ENCODE assay signal across 8 cellular contexts in the genomic region with DNA sequence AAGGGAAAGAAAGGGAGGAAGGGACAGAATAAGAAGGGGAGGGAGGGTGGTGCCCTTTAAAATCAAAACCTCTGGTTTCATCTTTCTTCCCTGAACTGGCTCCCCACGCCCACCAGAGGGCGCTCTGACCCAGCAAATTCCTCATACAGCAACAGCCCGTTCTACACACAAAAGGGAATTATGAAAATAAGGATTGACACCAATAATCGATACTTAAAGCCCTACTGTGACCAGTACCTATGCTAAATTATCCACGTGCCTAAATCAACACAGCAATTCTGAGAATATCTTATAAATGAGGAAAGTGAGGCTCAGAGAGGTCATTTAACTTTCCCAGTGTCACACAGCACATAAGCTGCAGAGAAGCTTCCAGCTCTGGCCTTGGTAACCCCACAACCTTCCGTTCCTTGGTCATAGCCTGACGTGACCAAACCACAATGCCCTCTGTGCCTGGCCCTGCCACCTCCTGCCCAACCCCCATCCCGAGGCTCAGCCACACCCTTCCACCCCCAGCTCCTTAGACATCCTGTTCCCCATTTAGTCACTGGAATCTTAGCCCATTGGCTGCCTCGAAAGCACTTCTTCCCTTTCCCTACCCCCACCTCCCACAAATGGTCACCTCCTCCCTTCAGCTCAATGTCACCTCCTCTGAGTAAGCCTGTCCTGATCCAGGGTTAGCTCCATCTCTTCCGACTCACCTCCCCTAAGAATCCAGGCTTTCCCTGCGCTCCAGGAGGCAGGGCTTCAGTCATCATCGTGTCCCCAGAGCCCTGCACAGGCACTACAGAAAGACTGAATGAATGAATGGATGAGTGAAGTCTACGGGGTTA. TPM values are rescaled to one million over a fixed set of nuclear protein-coding genes. Genes with fewer than 3 reads are reported as not detected.
A peak's percentile ranks its signal among the peaks of the same experiment; 100 is the strongest.
DNase-seq lines count a peak whose midpoint lies in the region; ATAC-seq and TF ChIP-seq lines count a peak whose summit lies in the region.

No MANE protein-coding gene starts in this region.

- peak overlapping the region; percentile 80 for H3K27ac Mint-ChIP-seq in activated CD4-positive, alpha-beta T cell treated with anti-CD3 and anti-CD28 coated beads, Interleukin-2, amount 10 ng/mL, durations not matched to agents 7 days and 5 days

- no peaks in the 10 kb centered on the region for H3K36me3 ChIP-seq in lung (ENCODE audit: control insufficient read depth in 2 of 2, insufficient read depth in 2 of 2, low read length in 2 of 2)

- DNase-seq in AG04450 (ENCODE audit: low read depth, low spot score) = no peak
- DNase-seq in GM19238 (ENCODE audit: insufficient read length, low spot score) = peak; percentile 59
- peak; percentile 30 for DNase-seq in NCI-H345 treated with DMSO at 0.1 percent for 48 hours (lab: John Stamatoyannopoulos, UW; ENCODE audit: unreplicated experiment)
- DNase-seq in activated CD4-positive, alpha-beta T cell treated with anti-CD3 and anti-CD28 coated beads, Interleukin-2, amount 10 ng/mL, durations not matched to agents 7 days and 5 days = peak; percentile 81
- peak; percentile 67 for DNase-seq in dedifferentiated amniotic fluid mesenchymal stem cell (ENCODE audit: extremely low spot score)
- peak; percentile 67 for DNase-seq in lung (ENCODE audit: low spot score)
- DNase-seq in stimulated activated CD8-positive, alpha-beta memory T cell treated with anti-CD3 and anti-CD28 coated beads, Interleukin-15, amount 100 ng/mL, for 48 hours (ENCODE audit: low read depth in 2 of 2) = peak; percentile 34 to 42

- 7 to 11% methylated on average over 13 of the region's 13 CpGs for WGBS in lung, 2 donors

- peaks cover 15% of the 10 kb centered on the region for H3K36me3 Mint-ChIP-seq in activated CD4-positive, alpha-beta T cell treated with anti-CD3 and anti-CD28 coated beads, Interleukin-2, amount 10 ng/mL, durations not matched to agents 7 days and 5 days (ENCODE audit: low read depth)

- peaks cover 40% of the 10 kb centered on the region for H3K4me1 Mint-ChIP-seq in activated CD4-positive, alpha-beta T cell treated with anti-CD3 and anti-CD28 coated beads, Interleukin-2, amount 10 ng/mL, durations not matched to agents 7 days and 5 days

- ATAC-seq in lung (ENCODE audit: insufficient read depth, low FRiP score) (peak; percentile 67), GM18520 (IDR thresholded peaks at IDR 0.05; ENCODE audit: unreplicated experiment) (no peak)

- no peak overlapping the region for H3K4me3 Mint-ChIP-seq in activated CD4-positive, alpha-beta T cell treated with anti-CD3 and anti-CD28 coated beads, Interleukin-2, amount 10 ng/mL, durations not matched to agents 7 days and 5 days

- peaks cover 2% of the 10 kb centered on the region for H3K27me3 Mint-ChIP-seq in activated CD4-positive, alpha-beta T cell treated with anti-CD3 and anti-CD28 coated beads, Interleukin-2, amount 10 ng/mL, durations not matched to agents 7 days and 5 days

- H3K9me3 ChIP-seq in AG04450 (ENCODE audit: control insufficient read depth, insufficient read depth, low read length) = no peaks in the 10 kb centered on the region
- no peaks in the 10 kb centered on the region for H3K9me3 ChIP-seq in lung (ENCODE audit: control insufficient read depth in 2 of 2, insufficient read depth in 1 of 2, low read length in 1 of 2)

- no peak overlapping the region for H3K27ac ChIP-seq in AG04450 (ENCODE audit: low read depth, low read length)
- H3K27ac ChIP-seq in lung (ENCODE audit: low read depth in 1 of 2, low read length in 1 of 2) = peak overlapping the region in 1 of 2 donors; percentile 37

- H3K9me3 Mint-ChIP-seq in activated CD4-positive, alpha-beta T cell treated with anti-CD3 and anti-CD28 coated beads, Interleukin-2, amount 10 ng/mL, durations not matched to agents 7 days and 5 days = peaks cover 11% of the 10 kb centered on the region

- CTCF ChIA-PET in AG04450 (lab: Charles Lee) = interaction anchor here (0.6 to 4.0 kb wide), 17 partner anchors 8 to 1213 kb away, joined by 3 to 62 read pairs (median 4); partner anchors contain the start of gene DACT3
- CTCF ChIA-PET in activated CD4-positive, alpha-beta T cell treated with anti-CD3 and anti-CD28 coated beads, Interleukin-2, amount 10 ng/mL, durations not matched to agents 7 days and 5 days (lab: Charles Lee) = interaction anchor here (0.5 to 3.7 kb wide), 15 partner anchors 8 to 224 kb away, joined by 3 to 22 read pairs (median 6); partner anchors contain the start of genes CALM3 and DACT3

- H3K4me1 ChIP-seq in lung (ENCODE audit: control insufficient read depth in 2 of 2, insufficient read depth in 2 of 2, low read length in 2 of 2) = no peaks in the 10 kb centered on the region

- POLR2A ChIA-PET in AG04450 (lab: Yijun Ruan, JAX) = interaction anchor here (0.8 to 1.3 kb wide), 2 partner anchors 71 to 131 kb away, joined by 3 to 4 read pairs; partner anchors contain the start of genes CALM3 and DACT3
- POLR2A ChIA-PET in activated CD4-positive, alpha-beta T cell treated with anti-CD3 and anti-CD28 coated beads, Interleukin-2, amount 10 ng/mL, durations not matched to agents 7 days and 5 days (lab: Charles Lee) = no interaction called here

- TF ChIP-seq CTCF in AG04450 (IDR thresholded peaks at IDR 0.05; ENCODE audit: low read depth, low read length) (peak; percentile 96), lung (IDR thresholded peaks at IDR 0.05; ENCODE audit: control extremely low read depth, extremely low read depth) (peak; percentile 87)

- peaks cover 10% of the 10 kb centered on the region for H3K27me3 ChIP-seq in AG04450 (ENCODE audit: control insufficient read depth, insufficient read depth, low read length)
- H3K27me3 ChIP-seq in lung (ENCODE audit: control insufficient read depth, insufficient read depth) = no peaks in the 10 kb centered on the region

- H3K4me3 ChIP-seq in AG04450 (ENCODE audit: low read depth, low read length) = no peak overlapping the region
- no peak overlapping the region for H3K4me3 ChIP-seq in lung

RNA-seq across cellular contexts. Expression of gene PNMA8B, which starts 34.2 kb away (rescaled TPM):
- polyA plus RNA-seq in AG04450 (2011; rRNA removed) (0.17 and 0.24 TPM in 2 replicates), lung (under 1 TPM; 0.48 to 0.59 TPM)
- 0.26 and 0.37 TPM in 2 replicates for polyA minus RNA-seq in AG04450 (2011; rRNA and poly(A)+ RNA removed)
- total RNA-seq in activated CD4-positive, alpha-beta T cell treated with anti-CD3 and anti-CD28 coated beads, Interleukin-2, amount 10 ng/mL, durations not matched to agents 7 days and 5 days = under 1 TPM; 0.06 to 0.07 TPM
- total RNA-seq in lung = 1 to 10 TPM; 1.8 to 4.1 TPM

RNA-seq across cellular contexts. Expression of gene PNMA8A, which starts 58.5 kb away (rescaled TPM):
- polyA plus RNA-seq in AG04450 (2011; rRNA removed) (4.0 and 4.2 TPM in 2 replicates), lung (1 to 10 TPM in 1 of 2 donors, under 1 TPM in 1; 0.37 to 2.3 TPM)
- polyA minus RNA-seq in AG04450 (2011; rRNA and poly(A)+ RNA removed) = 1.9 and 2.7 TPM in 2 replicates
- total RNA-seq in activated CD4-positive, alpha-beta T cell treated with anti-CD3 and anti-CD28 coated beads, Interleukin-2, amount 10 ng/mL, durations not matched to agents 7 days and 5 days = not detected
- total RNA-seq in lung = 10 to 100 TPM in 1 of 2 donors, 1 to 10 TPM in 1; 8.4 to 13.1 TPM

Comparison
In these comparisons a context has a peak if more than half of its experiments do, and no peak if none do; other contexts are left out.
1. RNA of gene PNMA8A, which starts 58.5 kb away (total RNA-seq): 8.4 to 13.1 TPM in lung; not detected in activated CD4-positive, alpha-beta T cell treated with anti-CD3 and anti-CD28 coated beads, Interleukin-2, amount 10 ng/mL, durations not matched to agents 7 days and 5 days; every median in the first group is over 4 times any median in the second.